8 cellular contexts compared by ENCODE assay signal in the genomic region with DNA sequence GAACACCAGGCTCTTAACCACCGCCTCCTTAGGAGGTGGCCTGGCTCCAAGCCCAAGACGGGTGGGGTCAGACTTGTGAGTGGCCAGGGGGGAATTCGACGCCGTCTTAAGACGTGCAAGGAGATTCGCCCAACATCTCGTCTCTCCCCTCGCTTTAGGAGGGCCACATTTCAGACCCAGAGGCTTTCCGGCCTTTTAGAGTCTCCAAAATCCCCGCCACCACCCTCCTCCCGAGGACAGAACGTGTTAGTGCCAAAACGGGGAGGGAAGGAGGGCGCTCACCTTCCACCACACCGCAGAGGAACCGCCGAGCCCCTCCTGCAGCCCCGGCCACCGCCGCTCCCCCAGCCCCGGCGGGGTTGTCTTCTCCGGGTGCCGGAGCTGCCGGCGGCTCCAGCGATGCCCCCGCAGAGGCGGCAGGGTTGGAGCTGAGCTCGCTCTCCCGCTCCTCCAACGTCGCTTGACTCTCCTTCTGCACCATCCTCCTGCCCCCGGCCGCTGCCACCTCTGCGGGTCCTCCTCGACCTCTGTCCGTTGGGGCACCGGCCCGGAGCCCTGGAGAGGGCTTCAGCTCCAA. TPM values are rescaled to one million over a fixed set of nuclear protein-coding genes. Genes with fewer than 3 reads are reported as not detected.
DNase-seq lines count a peak whose midpoint lies in the region; ATAC-seq and TF ChIP-seq lines count a peak whose summit lies in the region.

No MANE protein-coding gene starts in this region.

- H3K4me3 ChIP-seq in tibial nerve = peak overlapping the region; percentile 81 to 100 (median 97)

- DNase-seq in AG08396 (ENCODE audit: low spot score) = peak; percentile 86
- DNase-seq in Kasumi-1 (lab: John Stamatoyannopoulos, UW) = peak; percentile 93 to 94
- DNase-seq in activated CD4-positive, alpha-beta T cell treated with anti-CD3 and anti-CD28 coated beads, Interleukin-2, amount 50 U/mL, for 1 hour = peak; percentile 30
- DNase-seq in erythroblast (lab: John Stamatoyannopoulos, UW) = peak; percentile 95 to 97
- peak; percentile 86 for DNase-seq in mucosa of gallbladder (ENCODE audit: low spot score)
- peak; percentile 91 for DNase-seq in tibial nerve (ENCODE audit: low spot score in 2 of 2)

- H3K36me3 ChIP-seq in tibial nerve = no peaks in the 10 kb centered on the region

- WGBS in tibial nerve, 2 donors = 0% methylated on average over 29 to 39 of the region's 41 CpGs

- peaks cover 0 to 41% (median 29%) of the 10 kb centered on the region in 4 donors for H3K4me1 ChIP-seq in tibial nerve

- peak overlapping the region; percentile 93 to 96 (median 95) for H3K27ac ChIP-seq in tibial nerve

- no peaks in the 10 kb centered on the region for H3K9me3 ChIP-seq in tibial nerve

- no peak for TF ChIP-seq CTCF in tibial nerve (IDR thresholded peaks at IDR 0.05)

- H3K27me3 ChIP-seq in tibial nerve = no peaks in the 10 kb centered on the region

- TF ChIP-seq POLR2A in erythroblast (IDR thresholded peaks at IDR 0.05; ENCODE audit: low read length) (no peak), tibial nerve (IDR thresholded peaks at IDR 0.05) (peak; percentile 19 to 41)

- peak in 1 of 2 donors; percentile 78 for TF ChIP-seq EP300 in tibial nerve (IDR thresholded peaks at IDR 0.05)

- ATAC-seq in GM18502 (IDR thresholded peaks at IDR 0.05; ENCODE audit: poor library complexity, unreplicated experiment) (peak; percentile 1), GM21367 (IDR thresholded peaks at IDR 0.05; ENCODE audit: unreplicated experiment) (no peak)

RNA-seq across cellular contexts. Expression of a gene that starts 0.6 kb away (rescaled TPM):
- 104 TPM for total RNA-seq in mucosa of gallbladder
- total RNA-seq in tibial nerve = 100 to 1,000 TPM; 206 to 249 (median 224) TPM

RNA-seq across cellular contexts. Expression of a gene that starts 26.0 kb away (rescaled TPM):
- 2.5 TPM for total RNA-seq in mucosa of gallbladder
- 10 to 100 TPM in 3 of 4 donors, 1 to 10 TPM in 1; 6.1 to 63.9 (median 37.2) TPM for total RNA-seq in tibial nerve

RNA-seq across cellular contexts. Expression of a gene that starts 34.4 kb away (rescaled TPM):
- total RNA-seq in mucosa of gallbladder (17.7 TPM), tibial nerve (10 to 100 TPM; 17.5 to 47.7 (median 30.1) TPM)

RNA-seq across cellular contexts. Expression of a gene that starts 41.7 kb away (rescaled TPM):
- total RNA-seq in mucosa of gallbladder = not detected
- total RNA-seq in tibial nerve = not detected

Comparison
In these comparisons a context has a peak if more than half of its experiments do, and no peak if none do; other contexts are left out.
1. DNase-seq: peak in every context shown above with its lines; median percentile 96 in erythroblast; 94 in Kasumi-1; 91 in tibial nerve; 86 in AG08396; 86 in mucosa of gallbladder; 30 in activated CD4-positive, alpha-beta T cell treated with anti-CD3 and anti-CD28 coated beads, Interleukin-2, amount 50 U/mL, for 1 hour.